In genomic region chr16:11465675-11466074, GRCh38 we compare ENCODE assay signal across 24 cellular contexts.
A peak's percentile ranks its signal among the peaks of the same experiment; 100 is the strongest.
DNase-seq lines count a peak whose midpoint lies in the region; ATAC-seq and TF ChIP-seq lines count a peak whose summit lies in the region.
"Had no signal": no experiment of that assay in that cellular context is flagged by ENCODE, and none has a peak within 500 bp of the region (broad histone marks: within the 10 kb centered on the region; RNA-seq: fewer than 3 reads in every experiment).

No MANE protein-coding gene starts in this region.

- TF ChIP-seq CTCF in HEK293 (tag by site-specific recombination; IDR thresholded peaks at IDR 0.05) (no peak), neural crest cell (conservative IDR thresholded peaks at IDR 0.05) (no peak), HFFc6 (IDR thresholded peaks at IDR 0.05) (no peak)

- no peak for DNase-seq in stimulated activated naive CD8-positive, alpha-beta T cell treated with anti-CD3 and anti-CD28 coated beads, Interleukin-15, Interleukin-2, amounts not matched to agents 100 U/mL and 50 U/mL, for 24 hours
- DNase-seq in neural crest cell (ENCODE audit: low read depth, low spot score) = no peak
- no peak for DNase-seq in posterior cingulate gyrus
- no peak for DNase-seq in HFFc6
- DNase-seq: 8988T; ACHN; BE2C; C1 segment of cervical spinal cord; CD4-positive, alpha-beta memory T cell; CD4-positive, CD25-positive, alpha-beta regulatory T cell; CD8-positive, alpha-beta memory T cell; COR-L47; DMS 273 treated with DMSO at 0.1 percent for 48 hours; DMS153; DMS53; DND-41; EL; GDM1 had no signal

- POLR2A ChIA-PET in HEK293 (lab: Yijun Ruan, JAX) = interaction anchor here (0.5 kb wide), 1 partner anchor 117 kb away, joined by 3 read pairs; no protein-coding TSS in a partner anchor

- H3K36me3 ChIP-seq in HEK293 (ENCODE audit: control insufficient read depth in 2 of 2, insufficient read depth in 1 of 2, low read length in 2 of 2) = no peaks in the 10 kb centered on the region
- H3K36me3 ChIP-seq: BE2C, BLaER1 had no signal

- CTCF ChIA-PET in HEK293 (lab: Yijun Ruan, JAX) = interaction anchor here (0.6 kb wide), 1 partner anchor 93 kb away, joined by 3 read pairs; no protein-coding TSS in a partner anchor

- intact Hi-C loops in posterior cingulate gyrus (cut with DNase I) = no loop called here

- ATAC-seq in stimulated activated naive CD8-positive, alpha-beta T cell treated with anti-CD3 and anti-CD28 coated beads, Interleukin-15, Interleukin-2, amounts not matched to agents 100 U/mL and 50 U/mL, for 24 hours = no peak
- no peak for ATAC-seq in GM21529 (IDR thresholded peaks at IDR 0.05; ENCODE audit: unreplicated experiment)
- ATAC-seq: GM12878 had no signal

- no peaks in the 10 kb centered on the region for H3K9me3 ChIP-seq in HEK293 (ENCODE audit: control insufficient read depth, insufficient read depth, low read depth, low read length)
- H3K9me3 ChIP-seq: BE2C, BLaER1 had no signal

- no peaks in the 10 kb centered on the region for H3K36me3 Mint-ChIP-seq in stimulated activated naive CD8-positive, alpha-beta T cell treated with anti-CD3 and anti-CD28 coated beads, Interleukin-15, Interleukin-2, amounts not matched to agents 100 ng/mL and 50 ng/mL, for 24 hours (ENCODE audit: low read depth)
- no peaks in the 10 kb centered on the region for H3K36me3 Mint-ChIP-seq in neural crest cell (ENCODE audit: low read depth)
- H3K36me3 Mint-ChIP-seq in HFFc6 (ENCODE audit: low read depth) = no peaks in the 10 kb centered on the region
- H3K36me3 Mint-ChIP-seq: CD14-positive monocyte; CD4-positive, alpha-beta memory T cell; CD4-positive, CD25-positive, alpha-beta regulatory T cell had no signal

- no peak overlapping the region for H3K4me3 ChIP-seq in HEK293 (ENCODE audit: low read depth, low read length)
- H3K4me3 ChIP-seq: BLaER1, GM12878 had no signal

- no peaks in the 10 kb centered on the region for H3K9me3 Mint-ChIP-seq in stimulated activated naive CD8-positive, alpha-beta T cell treated with anti-CD3 and anti-CD28 coated beads, Interleukin-15, Interleukin-2, amounts not matched to agents 100 ng/mL and 50 ng/mL, for 24 hours
- H3K9me3 Mint-ChIP-seq in neural crest cell (no peaks in the 10 kb centered on the region), HFFc6 (no peaks in the 10 kb centered on the region)
- H3K9me3 Mint-ChIP-seq: CD14-positive monocyte; CD4-positive, alpha-beta memory T cell; CD4-positive, CD25-positive, alpha-beta regulatory T cell; CD8-positive, alpha-beta memory T cell had no signal

- peak overlapping the region; percentile 48 for H3K27ac Mint-ChIP-seq in stimulated activated naive CD8-positive, alpha-beta T cell treated with anti-CD3 and anti-CD28 coated beads, Interleukin-15, Interleukin-2, amounts not matched to agents 100 ng/mL and 50 ng/mL, for 24 hours
- H3K27ac Mint-ChIP-seq in neural crest cell (ENCODE audit: unreplicated experiment) (peak overlapping the region; percentile 47), HFFc6 (no peak overlapping the region)
- H3K27ac Mint-ChIP-seq: CD4-positive, alpha-beta memory T cell; CD4-positive, CD25-positive, alpha-beta regulatory T cell had no signal

- no peak overlapping the region for H3K27ac ChIP-seq in HEK293 (ENCODE audit: extremely low read depth, low read depth, low read length)
- H3K27ac ChIP-seq: BLaER1 had no signal

- no peak overlapping the region for H3K4me3 Mint-ChIP-seq in stimulated activated naive CD8-positive, alpha-beta T cell treated with anti-CD3 and anti-CD28 coated beads, Interleukin-15, Interleukin-2, amounts not matched to agents 100 ng/mL and 50 ng/mL, for 24 hours
- H3K4me3 Mint-ChIP-seq in neural crest cell (no peak overlapping the region), HFFc6 (no peak overlapping the region)
- H3K4me3 Mint-ChIP-seq: CD14-positive monocyte; CD4-positive, alpha-beta memory T cell; CD4-positive, CD25-positive, alpha-beta regulatory T cell; CD8-positive, alpha-beta memory T cell had no signal

- no peaks in the 10 kb centered on the region for H3K4me1 Mint-ChIP-seq in stimulated activated naive CD8-positive, alpha-beta T cell treated with anti-CD3 and anti-CD28 coated beads, Interleukin-15, Interleukin-2, amounts not matched to agents 100 ng/mL and 50 ng/mL, for 24 hours (ENCODE audit: low read depth)
- H3K4me1 Mint-ChIP-seq in neural crest cell = no peaks in the 10 kb centered on the region
- H3K4me1 Mint-ChIP-seq in HFFc6 (ENCODE audit: low read depth) = peaks cover 4% of the 10 kb centered on the region
- H3K4me1 Mint-ChIP-seq: CD14-positive monocyte; CD4-positive, alpha-beta memory T cell; CD4-positive, CD25-positive, alpha-beta regulatory T cell; CD8-positive, alpha-beta memory T cell had no signal

- H3K27me3 Mint-ChIP-seq in stimulated activated naive CD8-positive, alpha-beta T cell treated with anti-CD3 and anti-CD28 coated beads, Interleukin-15, Interleukin-2, amounts not matched to agents 100 ng/mL and 50 ng/mL, for 24 hours = no peaks in the 10 kb centered on the region
- no peaks in the 10 kb centered on the region for H3K27me3 Mint-ChIP-seq in neural crest cell (ENCODE audit: low read depth)
- peaks cover 23% of the 10 kb centered on the region for H3K27me3 Mint-ChIP-seq in HFFc6 (ENCODE audit: insufficient read depth)
- H3K27me3 Mint-ChIP-seq: CD4-positive, alpha-beta memory T cell had no signal

- no peaks in the 10 kb centered on the region for H3K4me1 ChIP-seq in HEK293 (ENCODE audit: control insufficient read depth, insufficient read depth, low read length)
- H3K4me1 ChIP-seq: BE2C, BLaER1 had no signal

TF ChIP-seq in HEK293, 187 proteins besides CTCF, POLR2A, EP300 and RAD21:
- TF ChIP-seq ZNF366 (tag by site-specific recombination; conservative IDR thresholded peaks at IDR 0.05) (0 out of 2 replicates have a peak, but pooled peaks have one; percentile 14), PRDM1 (tag by site-specific recombination; IDR thresholded peaks at IDR 0.05) (peak; percentile 56), ZNF239 (tag by site-specific recombination; IDR thresholded peaks at IDR 0.05) (no peak)
